ENCODE assay signal across 6 cellular contexts in genomic region chr13:23999411-23999810, GRCh38.
"Had no signal": no experiment of that assay in that cellular context is flagged by ENCODE, and none has a peak within 500 bp of the region (broad histone marks: within the 10 kb centered on the region; RNA-seq: fewer than 3 reads in every experiment).

No MANE protein-coding gene starts in this region.

- H3K4me3 Mint-ChIP-seq: H9 had no signal

- H3K27ac ChIP-seq: GM23248 had no signal

- H3K4me3 ChIP-seq: GM23248, K562 had no signal

- DNase-seq: GM23248, H9, HCEC 1CT, IMR-90, KG1 had no signal

- ATAC-seq: K562 had no signal

- H3K27ac Mint-ChIP-seq: H9 had no signal

- H2AFZ ChIP-seq: GM23248 had no signal
